ENCODE assay signal across 1 cellular context in genomic region chr10:73096452-73097304, GRCh38.
TF ChIP-seq lines count a peak whose summit lies in the region.

P4HA1 (minus strand) TSS chr10:73096866; CDS start chr10:73074883, 21,983 bp downstream.

TF ChIP-seq in K562, 482 proteins besides CTCF, POLR2A, EP300 and RAD21 (continued from another document and continues in another):
- TF ChIP-seq ZBTB49 (CRISPR knock-in tag; IDR thresholded peaks at IDR 0.05; ENCODE audit: borderline replicate concordance) (no peak), MED1 (CRISPR knock-in tag; IDR thresholded peaks at IDR 0.05; ENCODE audit: borderline replicate concordance) (no peak), ZNF212 (CRISPR knock-in tag; IDR thresholded peaks at IDR 0.05) (0 out of 2 replicates have a peak, but pooled peaks have one; percentile 29), CBFA2T2 (conservative IDR thresholded peaks at IDR 0.05) (no peak), ZBTB26 (CRISPR knock-in tag; IDR thresholded peaks at IDR 0.05) (0 out of 2 replicates have a peak, but pooled peaks have one; percentile 40), NR1H2 (CRISPR knock-in tag; IDR thresholded peaks at IDR 0.05) (peak; percentile 90), TOE1 (IDR thresholded peaks at IDR 0.05; ENCODE audit: borderline replicate concordance) (peak; percentile 66), TOE1 (CRISPR knock-in tag; IDR thresholded peaks at IDR 0.05; ENCODE audit: borderline replicate concordance, low read depth) (no peak), HIVEP1 (CRISPR knock-in tag; IDR thresholded peaks at IDR 0.05) (no peak), ZNF174 (CRISPR knock-in tag; IDR thresholded peaks at IDR 0.05) (no peak), MIER1 (IDR thresholded peaks at IDR 0.05; ENCODE audit: low read depth) (peak; percentile 61; the same call in 1 of the 2 replicates), ZNF311 (CRISPR knock-in tag; IDR thresholded peaks at IDR 0.05) (0 out of 2 replicates have a peak, but pooled peaks have one; percentile 52), ZNF23 (CRISPR knock-in tag; IDR thresholded peaks at IDR 0.05) (no peak), ZNF766 (CRISPR knock-in tag; conservative IDR thresholded peaks at IDR 0.05) (no peak; the same call in 1 of the 2 replicates), RBM34 (IDR thresholded peaks at IDR 0.05; ENCODE audit: borderline replicate concordance, insufficient read depth, low read length) (no peak), PTTG1 (tag; IDR thresholded peaks at IDR 0.05; ENCODE audit: low read depth) (no peak), HSF4 (CRISPR knock-in tag; IDR thresholded peaks at IDR 0.05; ENCODE audit: borderline replicate concordance) (0 out of 2 replicates have a peak, but pooled peaks have one; percentile 10), FIP1L1 (IDR thresholded peaks at IDR 0.05; ENCODE audit: low read depth, low read length, poor library complexity, severe bottlenecking) (peak; percentile 72), SREBF2 (CRISPR knock-in tag; IDR thresholded peaks at IDR 0.05) (no peak), BHLHE40 (IDR thresholded peaks at IDR 0.05; ENCODE audit: low read length) (peak; percentile 89), ARID2 (IDR thresholded peaks at IDR 0.05) (peak; percentile 9; the same call in 1 of the 2 replicates), NR2C2 (CRISPR knock-in tag; IDR thresholded peaks at IDR 0.05) (peak; percentile 26; the same call in 1 of the 2 replicates), NR2C2 (tag; IDR thresholded peaks at IDR 0.05) (peak; percentile 33; the same call in 1 of the 2 replicates), SETDB1 (IDR thresholded peaks at IDR 0.05; ENCODE audit: low read length) (no peak), HEY1 (CRISPR knock-in tag; IDR thresholded peaks at IDR 0.05; ENCODE audit: borderline replicate concordance) (no peak; the same call in 1 of the 2 replicates), U2AF2 (optimal IDR thresholded peaks at IDR 0.05; ENCODE audit: low read depth, low read length) (no peak), HDAC1 (IDR thresholded peaks at IDR 0.05) (peak in 1 of 2 experiments; percentile 95; a peak in 2 of 4 replicates), PPARD (CRISPR knock-in tag; IDR thresholded peaks at IDR 0.05) (no peak), STAT5B (CRISPR knock-in tag; IDR thresholded peaks at IDR 0.05) (no peak)
- TF ChIP-seq, protein P1, sequence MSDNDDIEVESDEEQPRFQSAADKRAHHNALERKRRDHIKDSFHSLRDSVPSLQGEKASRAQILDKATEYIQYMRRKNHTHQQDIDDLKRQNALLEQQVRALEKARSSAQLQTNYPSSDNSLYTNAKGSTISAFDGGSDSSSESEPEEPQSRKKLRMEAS (CRISPR knock-in tag; IDR thresholded peaks at IDR 0.05): peak; percentile 79
- TF ChIP-seq, protein P2, sequence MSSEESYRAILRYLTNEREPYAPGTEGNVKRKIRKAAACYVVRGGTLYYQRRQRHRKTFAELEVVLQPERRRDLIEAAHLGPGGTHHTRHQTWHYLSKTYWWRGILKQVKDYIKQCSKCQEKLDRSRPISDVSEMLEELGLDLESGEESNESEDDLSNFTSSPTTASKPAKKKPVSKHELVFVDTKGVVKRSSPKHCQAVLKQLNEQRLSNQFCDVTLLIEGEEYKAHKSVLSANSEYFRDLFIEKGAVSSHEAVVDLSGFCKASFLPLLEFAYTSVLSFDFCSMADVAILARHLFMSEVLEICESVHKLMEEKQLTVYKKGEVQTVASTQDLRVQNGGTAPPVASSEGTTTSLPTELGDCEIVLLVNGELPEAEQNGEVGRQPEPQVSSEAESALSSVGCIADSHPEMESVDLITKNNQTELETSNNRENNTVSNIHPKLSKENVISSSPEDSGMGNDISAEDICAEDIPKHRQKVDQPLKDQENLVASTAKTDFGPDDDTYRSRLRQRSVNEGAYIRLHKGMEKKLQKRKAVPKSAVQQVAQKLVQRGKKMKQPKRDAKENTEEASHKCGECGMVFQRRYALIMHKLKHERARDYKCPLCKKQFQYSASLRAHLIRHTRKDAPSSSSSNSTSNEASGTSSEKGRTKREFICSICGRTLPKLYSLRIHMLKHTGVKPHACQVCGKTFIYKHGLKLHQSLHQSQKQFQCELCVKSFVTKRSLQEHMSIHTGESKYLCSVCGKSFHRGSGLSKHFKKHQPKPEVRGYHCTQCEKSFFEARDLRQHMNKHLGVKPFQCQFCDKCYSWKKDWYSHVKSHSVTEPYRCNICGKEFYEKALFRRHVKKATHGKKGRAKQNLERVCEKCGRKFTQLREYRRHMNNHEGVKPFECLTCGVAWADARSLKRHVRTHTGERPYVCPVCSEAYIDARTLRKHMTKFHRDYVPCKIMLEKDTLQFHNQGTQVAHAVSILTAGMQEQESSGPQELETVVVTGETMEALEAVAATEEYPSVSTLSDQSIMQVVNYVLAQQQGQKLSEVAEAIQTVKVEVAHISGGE (CRISPR knock-in tag; IDR thresholded peaks at IDR 0.05): no peak
- TF ChIP-seq, protein P3, sequence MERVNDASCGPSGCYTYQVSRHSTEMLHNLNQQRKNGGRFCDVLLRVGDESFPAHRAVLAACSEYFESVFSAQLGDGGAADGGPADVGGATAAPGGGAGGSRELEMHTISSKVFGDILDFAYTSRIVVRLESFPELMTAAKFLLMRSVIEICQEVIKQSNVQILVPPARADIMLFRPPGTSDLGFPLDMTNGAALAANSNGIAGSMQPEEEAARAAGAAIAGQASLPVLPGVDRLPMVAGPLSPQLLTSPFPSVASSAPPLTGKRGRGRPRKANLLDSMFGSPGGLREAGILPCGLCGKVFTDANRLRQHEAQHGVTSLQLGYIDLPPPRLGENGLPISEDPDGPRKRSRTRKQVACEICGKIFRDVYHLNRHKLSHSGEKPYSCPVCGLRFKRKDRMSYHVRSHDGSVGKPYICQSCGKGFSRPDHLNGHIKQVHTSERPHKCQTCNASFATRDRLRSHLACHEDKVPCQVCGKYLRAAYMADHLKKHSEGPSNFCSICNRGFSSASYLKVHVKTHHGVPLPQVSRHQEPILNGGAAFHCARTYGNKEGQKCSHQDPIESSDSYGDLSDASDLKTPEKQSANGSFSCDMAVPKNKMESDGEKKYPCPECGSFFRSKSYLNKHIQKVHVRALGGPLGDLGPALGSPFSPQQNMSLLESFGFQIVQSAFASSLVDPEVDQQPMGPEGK (CRISPR knock-in tag; IDR thresholded peaks at IDR 0.05; ENCODE audit: borderline replicate concordance): peak; percentile 57; the same call in 1 of the 2 replicates
- TF ChIP-seq, protein P4, sequence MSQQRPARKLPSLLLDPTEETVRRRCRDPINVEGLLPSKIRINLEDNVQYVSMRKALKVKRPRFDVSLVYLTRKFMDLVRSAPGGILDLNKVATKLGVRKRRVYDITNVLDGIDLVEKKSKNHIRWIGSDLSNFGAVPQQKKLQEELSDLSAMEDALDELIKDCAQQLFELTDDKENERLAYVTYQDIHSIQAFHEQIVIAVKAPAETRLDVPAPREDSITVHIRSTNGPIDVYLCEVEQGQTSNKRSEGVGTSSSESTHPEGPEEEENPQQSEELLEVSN (IDR thresholded peaks at IDR 0.05; ENCODE audit: borderline replicate concordance in 1 of 2, extremely low read depth in 1 of 2, insufficient read depth in 1 of 2, insufficient read length in 1 of 2, low read depth in 1 of 2, low read length in 1 of 2, poor library complexity in 1 of 2, severe bottlenecking in 1 of 2): peak; percentile 72 to 82
- TF ChIP-seq, protein P5, sequence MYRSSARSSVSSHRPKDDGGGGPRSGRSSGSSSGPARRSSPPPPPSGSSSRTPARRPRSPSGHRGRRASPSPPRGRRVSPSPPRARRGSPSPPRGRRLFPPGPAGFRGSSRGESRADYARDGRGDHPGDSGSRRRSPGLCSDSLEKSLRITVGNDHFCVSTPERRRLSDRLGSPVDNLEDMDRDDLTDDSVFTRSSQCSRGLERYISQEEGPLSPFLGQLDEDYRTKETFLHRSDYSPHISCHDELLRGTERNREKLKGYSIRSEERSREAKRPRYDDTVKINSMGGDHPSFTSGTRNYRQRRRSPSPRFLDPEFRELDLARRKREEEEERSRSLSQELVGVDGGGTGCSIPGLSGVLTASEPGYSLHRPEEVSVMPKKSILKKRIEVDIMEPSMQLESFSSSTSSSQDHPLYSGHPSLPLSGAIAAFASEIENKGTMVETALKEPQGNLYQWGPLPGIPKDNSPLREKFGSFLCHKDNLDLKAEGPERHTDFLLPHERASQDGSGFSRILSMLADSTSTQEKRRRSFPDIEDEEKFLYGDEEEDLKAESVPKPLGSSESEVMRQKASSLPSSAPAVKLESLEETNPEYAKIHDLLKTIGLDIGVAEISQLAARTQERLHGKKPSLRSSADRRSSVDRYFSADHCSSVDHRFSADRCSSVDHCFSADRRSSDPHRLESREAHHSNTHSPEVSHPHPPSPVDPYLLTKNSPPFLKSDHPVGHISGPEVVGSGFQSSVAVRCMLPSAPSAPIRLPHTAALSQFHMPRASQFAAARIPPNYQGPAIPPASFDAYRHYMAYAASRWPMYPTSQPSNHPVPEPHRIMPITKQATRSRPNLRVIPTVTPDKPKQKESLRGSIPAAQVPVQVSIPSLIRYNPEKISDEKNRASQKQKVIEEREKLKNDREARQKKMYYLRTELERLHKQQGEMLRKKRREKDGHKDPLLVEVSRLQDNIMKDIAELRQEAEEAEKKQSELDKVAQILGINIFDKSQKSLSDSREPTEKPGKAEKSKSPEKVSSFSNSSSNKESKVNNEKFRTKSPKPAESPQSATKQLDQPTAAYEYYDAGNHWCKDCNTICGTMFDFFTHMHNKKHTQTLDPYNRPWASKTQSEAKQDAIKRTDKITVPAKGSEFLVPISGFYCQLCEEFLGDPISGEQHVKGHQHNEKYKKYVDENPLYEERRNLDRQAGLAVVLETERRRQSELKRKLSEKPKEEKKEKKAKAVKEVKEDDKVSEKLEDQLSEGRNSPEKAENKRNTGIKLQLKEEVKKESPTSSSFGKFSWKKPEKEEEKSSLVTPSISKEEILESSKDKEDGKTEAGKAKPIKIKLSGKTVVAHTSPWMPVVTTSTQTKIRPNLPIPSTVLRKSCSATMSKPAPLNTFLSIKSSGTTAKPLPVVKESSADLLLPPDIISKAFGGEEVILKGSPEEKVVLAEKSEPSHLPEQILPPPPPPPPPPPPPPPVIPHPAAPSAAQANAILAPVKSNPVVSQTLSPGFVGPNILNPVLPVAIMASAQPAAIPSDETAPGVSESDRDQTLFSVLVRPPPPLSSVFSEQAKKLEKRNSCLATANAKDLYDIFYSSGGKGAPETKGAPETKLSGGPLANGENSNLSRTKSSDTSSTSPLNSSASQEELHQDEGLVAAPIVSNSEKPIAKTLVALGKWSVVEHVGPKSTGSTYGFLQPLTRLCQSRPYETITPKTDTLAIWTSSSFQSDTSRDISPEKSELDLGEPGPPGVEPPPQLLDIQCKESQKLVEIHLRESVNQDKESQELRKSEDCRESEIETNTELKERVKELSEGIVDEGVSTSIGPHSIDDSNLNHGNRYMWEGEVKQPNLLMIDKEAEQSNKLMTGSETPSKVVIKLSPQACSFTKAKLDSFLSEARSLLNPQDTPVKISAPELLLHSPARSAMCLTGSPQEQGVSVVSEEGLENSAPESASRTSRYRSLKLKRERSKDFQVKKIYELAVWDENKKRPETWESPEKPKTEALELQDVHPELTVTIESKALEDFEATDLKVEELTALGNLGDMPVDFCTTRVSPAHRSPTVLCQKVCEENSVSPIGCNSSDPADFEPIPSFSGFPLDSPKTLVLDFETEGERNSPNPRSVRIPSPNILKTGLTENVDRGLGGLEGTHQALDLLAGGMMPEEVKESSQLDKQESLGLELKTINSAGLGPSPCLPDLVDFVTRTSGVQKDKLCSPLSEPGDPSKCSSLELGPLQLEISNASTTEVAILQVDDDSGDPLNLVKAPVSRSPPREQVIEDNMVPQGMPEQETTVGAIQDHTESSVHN (IDR thresholded peaks at IDR 0.05; ENCODE audit: borderline replicate concordance in 1 of 2, low read depth in 1 of 2): no peak
- TF ChIP-seq, protein P6, sequence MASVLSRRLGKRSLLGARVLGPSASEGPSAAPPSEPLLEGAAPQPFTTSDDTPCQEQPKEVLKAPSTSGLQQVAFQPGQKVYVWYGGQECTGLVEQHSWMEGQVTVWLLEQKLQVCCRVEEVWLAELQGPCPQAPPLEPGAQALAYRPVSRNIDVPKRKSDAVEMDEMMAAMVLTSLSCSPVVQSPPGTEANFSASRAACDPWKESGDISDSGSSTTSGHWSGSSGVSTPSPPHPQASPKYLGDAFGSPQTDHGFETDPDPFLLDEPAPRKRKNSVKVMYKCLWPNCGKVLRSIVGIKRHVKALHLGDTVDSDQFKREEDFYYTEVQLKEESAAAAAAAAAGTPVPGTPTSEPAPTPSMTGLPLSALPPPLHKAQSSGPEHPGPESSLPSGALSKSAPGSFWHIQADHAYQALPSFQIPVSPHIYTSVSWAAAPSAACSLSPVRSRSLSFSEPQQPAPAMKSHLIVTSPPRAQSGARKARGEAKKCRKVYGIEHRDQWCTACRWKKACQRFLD (CRISPR knock-in tag; IDR thresholded peaks at IDR 0.05): peak; percentile 78
